26 cellular contexts compared by ENCODE assay signal in genomic region chr20:44787299-44787698, GRCh38. TPM values are rescaled to one million over a fixed set of nuclear protein-coding genes. Genes with fewer than 3 reads are reported as not detected.
"Had no signal": no experiment of that assay in that cellular context is flagged by ENCODE, and none has a peak within 500 bp of the region (broad histone marks: within the 10 kb centered on the region; RNA-seq: fewer than 3 reads in every experiment).

No MANE protein-coding gene starts in this region.

- H3K27me3 ChIP-seq: neural progenitor cell, ovary, thyroid gland, upper lobe of right lung, uterus had no signal

- H3K4me2 ChIP-seq: neural progenitor cell had no signal

- H3K27ac ChIP-seq: neural progenitor cell, ovary, parathyroid adenoma, psoas muscle, skin epidermis, stomach, thoracic aorta, thyroid gland, tibial nerve, upper lobe of right lung, uterus had no signal

- H3K9me3 ChIP-seq: ovary, psoas muscle, stomach, thoracic aorta, thyroid gland, tibial nerve, upper lobe of right lung, uterus had no signal

- H3K79me2 ChIP-seq: parathyroid adenoma had no signal

- H3K4me3 ChIP-seq: neural progenitor cell, ovary, psoas muscle, skin epidermis, stomach, thoracic aorta, thyroid gland, tibial nerve, upper lobe of right lung, uterus had no signal

- H3K4me1 ChIP-seq: neural progenitor cell, parathyroid adenoma, psoas muscle, stomach, thyroid gland, tibial nerve, upper lobe of right lung, uterus had no signal

- H3K9ac ChIP-seq: neural progenitor cell, parathyroid adenoma had no signal

- DNase-seq: naive thymus-derived CD4-positive, alpha-beta T cell; natural killer cell; occipital lobe; ovary; posterior cingulate gyrus; psoas muscle; right cardiac atrium; stimulated activated CD4-positive, alpha-beta T cell treated with anti-CD3 and anti-CD28 coated beads, Interleukin-15, amount 100 ng/mL, for 24 hours; stimulated activated CD4-positive, alpha-beta T cell treated with anti-CD3 and anti-CD28 coated beads, Interleukin-2, amount 100 ng/mL, for 24 hours; stimulated activated CD4-positive, alpha-beta T cell treated with anti-CD3 and anti-CD28 coated beads, Interleukin-2, amount 100 ng/mL, for 48 hours; stimulated activated CD4-positive, alpha-beta T cell treated with anti-CD3 and anti-CD28 coated beads, Interleukin-4, amount 100 ng/mL, for 24 hours; stimulated activated naive B cell treated with anti-CD40 and anti-IgM and Interleukin-4, amounts not matched to agents 10 μg/mL and 1 μg/mL and 100 μg/mL, for 72 hours; stimulated activated naive CD4-positive, alpha-beta T cell treated with Interleukin-2 at 50 U/mL for 16 hours; stomach; thyroid gland; upper lobe of right lung; uterus had no signal

- H3K36me3 ChIP-seq: neural progenitor cell, ovary, stomach, thoracic aorta, thyroid gland, tibial nerve, upper lobe of right lung, uterus had no signal

- H2AFZ ChIP-seq: neural progenitor cell, parathyroid adenoma had no signal

- ATAC-seq: naive thymus-derived CD4-positive, alpha-beta T cell; natural killer cell; psoas muscle; right cardiac atrium; sciatic nerve; stimulated activated effector memory CD8-positive, alpha-beta T cell treated with anti-CD3 and anti-CD28 coated beads, Interleukin-12 subunit alpha, Interleukin-12 subunit beta, amount 100 ng/mL, for 72 hours; stimulated activated naive B cell treated with anti-CD40 and anti-IgM and Interleukin-4, amounts not matched to agents 10 μg/mL and 1 μg/mL and 100 μg/mL, for 72 hours; upper lobe of right lung had no signal

RNA-seq across cellular contexts. Expression of gene RIMS4, which starts 23.0 kb away (rescaled TPM):
- total RNA-seq: naive thymus-derived CD4-positive, alpha-beta T cell; natural killer cell had no signal
- polyA plus RNA-seq: naive thymus-derived CD4-positive, alpha-beta T cell had no signal

RNA-seq across cellular contexts. Expression of gene KCNK15, which starts 41.6 kb away (rescaled TPM):
- total RNA-seq: natural killer cell, occipital lobe, temporal lobe had no signal
- polyA plus RNA-seq: naive thymus-derived CD4-positive, alpha-beta T cell; neural cell had no signal
